ENCODE assay signal across 18 cellular contexts in genomic region chr9:14906654-14907359, GRCh38. TPM values are rescaled to one million over a fixed set of nuclear protein-coding genes. Genes with fewer than 3 reads are reported as not detected.
DNase-seq lines count a peak whose midpoint lies in the region; ATAC-seq and TF ChIP-seq lines count a peak whose summit lies in the region.
"Had no signal": no experiment of that assay in that cellular context is flagged by ENCODE, and none has a peak within 500 bp of the region (broad histone marks: within the 10 kb centered on the region; RNA-seq: fewer than 3 reads in every experiment).

No MANE protein-coding gene starts in this region.

- H3K36me3 ChIP-seq in mucosa of descending colon (ENCODE audit: low read depth): no peaks in the 10 kb centered on the region
- H3K36me3 ChIP-seq in vagina: no peaks in the 10 kb centered on the region
- no peaks in the 10 kb centered on the region for H3K36me3 ChIP-seq in spleen
- H3K36me3 ChIP-seq: BLaER1, breast epithelium, WERI-Rb-1 had no signal

- H3K4me3 ChIP-seq in mucosa of descending colon: no peak overlapping the region
- H3K4me3 ChIP-seq in vagina: no peak overlapping the region
- H3K4me3 ChIP-seq in spleen: no peak overlapping the region
- H3K4me3 ChIP-seq: BLaER1 had no signal

- H3K27me3 ChIP-seq in vagina (no peaks in the 10 kb centered on the region), spleen (replicated peaks in 1 of 7) (peaks cover 0 to 8% (median 0%) of the 10 kb centered on the region in 7 donors)
- H3K27me3 ChIP-seq: BLaER1, breast epithelium had no signal

- H3K4me1 ChIP-seq in mucosa of descending colon (ENCODE audit: low read depth) (peaks cover 7% of the 10 kb centered on the region), vagina (peaks cover 51% of the 10 kb centered on the region), spleen (peaks cover 0 to 6% (median 0%) of the 10 kb centered on the region in 6 donors)
- H3K4me1 ChIP-seq: BLaER1, breast epithelium had no signal

- intact Hi-C loops in mucosa of descending colon (cut with DNase I, micrococcal nuclease): no loop called here
- intact Hi-C loops in vagina (cut with DNase I): no loop called here
- intact Hi-C loops in spleen (cut with DNase I; ENCODE audit: low total_unique reads): no loop called here

- TF ChIP-seq CTCF in mucosa of descending colon (IDR thresholded peaks at IDR 0.05) (no peak), vagina (IDR thresholded peaks at IDR 0.05) (no peak), spleen (IDR thresholded peaks at IDR 0.05 in 8 of 11, conservative IDR thresholded peaks at IDR 0.05 in 3 of 11) (no peak)

- DNase-seq in SK-N-DZ (ENCODE audit: low spot score) (peak; percentile 23), cerebellar cortex (ENCODE audit: low spot score) (peak; percentile 43), mucosa of descending colon (no peak), vagina (ENCODE audit: extremely low spot score in 2 of 2) (no peak), activated T-cell treated with anti-CD3 and anti-CD28 coated beads for 4 hours (no peak), NCI-H345 (lab: John Stamatoyannopoulos, UW) (no peak), spleen (no peak)
- DNase-seq: activated CD8-positive, alpha-beta T cell treated with anti-CD3 and anti-CD28 coated beads for 36 hours; activated T-cell treated with anti-CD3 and anti-CD28 coated beads, Interleukin-2, amount 50 U/mL, for 48 hours; GF-D8; NCI-H1092; stimulated activated CD4-positive, alpha-beta T cell treated with anti-CD3 and anti-CD28 coated beads, Interleukin-4, amount 100 ng/mL, for 4 hours; stimulated activated CD8-positive, alpha-beta memory T cell treated with anti-CD3 and anti-CD28 coated beads, Interleukin-4, amount 100 ng/mL, for 48 hours; WERI-Rb-1 had no signal

- H3K27ac ChIP-seq in vagina: peak overlapping the region; percentile 74
- H3K27ac ChIP-seq in spleen: no peak overlapping the region
- H3K27ac ChIP-seq: BLaER1, KMS-11, WERI-Rb-1 had no signal

- 62 to 70% (median 67%) methylated on average over 2 of the region's 2 CpGs for WGBS in spleen, 5 donors

- H3K9me3 ChIP-seq in mucosa of descending colon (no peaks in the 10 kb centered on the region), vagina (no peaks in the 10 kb centered on the region), spleen (no peaks in the 10 kb centered on the region)
- H3K9me3 ChIP-seq: BLaER1, breast epithelium had no signal

- TF ChIP-seq POLR2A in vagina (IDR thresholded peaks at IDR 0.05) (no peak), spleen (IDR thresholded peaks at IDR 0.05) (no peak)

- ATAC-seq in mucosa of descending colon: peak; percentile 54
- ATAC-seq: activated CD8-positive, alpha-beta T cell treated with anti-CD3 and anti-CD28 coated beads for 36 hours; activated naive CD4-positive, alpha-beta T cell treated with anti-CD3 and anti-CD28 coated beads, Interleukin-2, amount 50 U/mL, for 72 hours had no signal

RNA-seq across cellular contexts. Expression of gene FREM1, which starts 3.4 kb away (rescaled TPM):
- 0.23 and 0.30 TPM in 2 replicates for polyA plus RNA-seq in SK-N-DZ (2014; cell fraction: cytosol; rRNA removed)
- 0.35 and 0.97 TPM in 2 replicates for polyA plus RNA-seq in SK-N-DZ (2014; cell fraction: nucleus; rRNA removed)
- total RNA-seq in mucosa of descending colon (10 to 100 TPM in 1 of 3 donors, 1 to 10 TPM in 2; 1.4 to 21.2 (median 1.4) TPM), vagina (2.7 TPM), spleen (1 to 10 TPM in 3 of 7 donors, under 1 TPM in 3, not detected in 1; 0.49 to 4.3 (median 0.93) TPM)
- under 1 TPM; 0.07 to 0.26 (median 0.22) TPM for polyA plus RNA-seq in spleen
- total RNA-seq: activated CD8-positive, alpha-beta T cell treated with anti-CD3 and anti-CD28 coated beads for 36 hours had no signal

Comparison
In these comparisons a context has a peak if more than half of its experiments do, and no peak if none do; other contexts are left out.
1. DNase-seq: peak in SK-N-DZ (single experiment) and cerebellar cortex (single experiment); none in mucosa of descending colon (0 of 3), vagina (0 of 2), activated T-cell treated with anti-CD3 and anti-CD28 coated beads for 4 hours (single experiment), NCI-H345 (single experiment) and spleen (single experiment).